Comparison of ENCODE assay signal across 14 cellular contexts in genomic region chr16:54135361-54136275, GRCh38.
A peak's percentile ranks its signal among the peaks of the same experiment; 100 is the strongest.
DNase-seq lines count a peak whose midpoint lies in the region; ATAC-seq and TF ChIP-seq lines count a peak whose summit lies in the region.
"Had no signal": no experiment of that assay in that cellular context is flagged by ENCODE, and none has a peak within 500 bp of the region (broad histone marks: within the 10 kb centered on the region; RNA-seq: fewer than 3 reads in every experiment).

No MANE protein-coding gene starts in this region.

- H3K36me3 Mint-ChIP-seq in chondrocyte (ENCODE audit: low read depth) = no peaks in the 10 kb centered on the region
- no peaks in the 10 kb centered on the region for H3K36me3 Mint-ChIP-seq in activated CD4-positive, alpha-beta T cell treated with anti-CD3 and anti-CD28 coated beads for 36 hours (ENCODE audit: low read depth)

- CTCF ChIA-PET in activated CD4-positive, alpha-beta T cell treated with anti-CD3 and anti-CD28 coated beads for 36 hours (lab: Charles Lee) = no interaction called here

- H3K9me3 Mint-ChIP-seq in chondrocyte (ENCODE audit: low read depth) = peaks cover 2% of the 10 kb centered on the region
- no peaks in the 10 kb centered on the region for H3K9me3 Mint-ChIP-seq in activated CD4-positive, alpha-beta T cell treated with anti-CD3 and anti-CD28 coated beads for 36 hours (ENCODE audit: low read depth)

- no peak for ATAC-seq in activated CD4-positive, alpha-beta T cell treated with anti-CD3 and anti-CD28 coated beads for 36 hours
- ATAC-seq in HG02870 (IDR thresholded peaks at IDR 0.05; ENCODE audit: unreplicated experiment) = no peak
- ATAC-seq: activated CD4-positive, CD25-positive, alpha-beta regulatory T cell treated with anti-CD3 and anti-CD28 coated beads, Interleukin-2, amount 50 U/mL, for 24 hours had no signal

- peaks cover 13% of the 10 kb centered on the region for H3K4me1 Mint-ChIP-seq in chondrocyte (ENCODE audit: low read depth)
- no peaks in the 10 kb centered on the region for H3K4me1 Mint-ChIP-seq in activated CD4-positive, alpha-beta T cell treated with anti-CD3 and anti-CD28 coated beads for 36 hours

- H3K27ac Mint-ChIP-seq in chondrocyte (ENCODE audit: unreplicated experiment) = peak overlapping the region; percentile 76
- H3K27ac Mint-ChIP-seq in activated CD4-positive, alpha-beta T cell treated with anti-CD3 and anti-CD28 coated beads for 36 hours = no peak overlapping the region
- H3K27ac Mint-ChIP-seq: activated T-helper 1 cell treated with anti-CD3 and anti-CD28 coated beads, Interleukin-12 subunit alpha, Interleukin-12 subunit beta, Interleukin-2, Interleukin-4 antibody, amounts not matched to agents 30 ng/mL and 10 ng/mL and 1 ng/mL, durations not matched to agents 14 hours and 24 hours and 36 hours had no signal

- no peaks in the 10 kb centered on the region for H3K27me3 Mint-ChIP-seq in chondrocyte (ENCODE audit: low read depth)
- H3K27me3 Mint-ChIP-seq in activated CD4-positive, alpha-beta T cell treated with anti-CD3 and anti-CD28 coated beads for 36 hours = no peaks in the 10 kb centered on the region

- TF ChIP-seq CTCF in chondrocyte (IDR thresholded peaks at IDR 0.05) = no peak

- POLR2A ChIA-PET in activated CD4-positive, alpha-beta T cell treated with anti-CD3 and anti-CD28 coated beads for 36 hours (lab: Charles Lee) = no interaction called here

- intact Hi-C loops in activated CD4-positive, alpha-beta T cell treated with anti-CD3 and anti-CD28 coated beads for 36 hours (cut with DNase I, micrococcal nuclease) = no loop called here

- no peak overlapping the region for H3K4me3 Mint-ChIP-seq in chondrocyte (ENCODE audit: unreplicated experiment)
- no peak overlapping the region for H3K4me3 Mint-ChIP-seq in activated CD4-positive, alpha-beta T cell treated with anti-CD3 and anti-CD28 coated beads for 36 hours
- H3K4me3 Mint-ChIP-seq: activated T-helper 1 cell treated with anti-CD3 and anti-CD28 coated beads, Interleukin-12 subunit alpha, Interleukin-12 subunit beta, Interleukin-2, Interleukin-4 antibody, amounts not matched to agents 30 ng/mL and 10 ng/mL and 1 ng/mL, durations not matched to agents 14 hours and 24 hours and 36 hours had no signal

- DNase-seq in GF-D8 (lab: John Stamatoyannopoulos, UW) (peak; percentile 81), MV-4-11 (lab: John Stamatoyannopoulos, UW) (peak; percentile 68), chondrocyte (ENCODE audit: low spot score) (no peak), myocyte (ENCODE audit: low read depth) (peak; percentile 27), NCI-H2171 treated with DMSO at 0.1 percent for 48 hours (lab: John Stamatoyannopoulos, UW) (no peak)
- DNase-seq in activated CD4-positive, CD25-positive, alpha-beta regulatory T cell treated with anti-CD3 and anti-CD28 coated beads, Interleukin-2, amount 50 U/mL, for 72 hours = no peak
- no peak for DNase-seq in activated CD4-positive, alpha-beta T cell treated with anti-CD3 and anti-CD28 coated beads for 36 hours
- DNase-seq: COR-L47, NCI-H510A, occipital lobe, SIG-M5 had no signal

Comparison
In these comparisons a context has a peak if more than half of its experiments do, and no peak if none do; other contexts are left out.
1. DNase-seq: peak in GF-D8 (single experiment), MV-4-11 (single experiment) and myocyte (single experiment); none in chondrocyte (single experiment), activated CD4-positive, CD25-positive, alpha-beta regulatory T cell treated with anti-CD3 and anti-CD28 coated beads, Interleukin-2, amount 50 U/mL, for 72 hours (single experiment), activated CD4-positive, alpha-beta T cell treated with anti-CD3 and anti-CD28 coated beads for 36 hours (single experiment) and NCI-H2171 treated with DMSO at 0.1 percent for 48 hours (single experiment).